In the genomic region with DNA sequence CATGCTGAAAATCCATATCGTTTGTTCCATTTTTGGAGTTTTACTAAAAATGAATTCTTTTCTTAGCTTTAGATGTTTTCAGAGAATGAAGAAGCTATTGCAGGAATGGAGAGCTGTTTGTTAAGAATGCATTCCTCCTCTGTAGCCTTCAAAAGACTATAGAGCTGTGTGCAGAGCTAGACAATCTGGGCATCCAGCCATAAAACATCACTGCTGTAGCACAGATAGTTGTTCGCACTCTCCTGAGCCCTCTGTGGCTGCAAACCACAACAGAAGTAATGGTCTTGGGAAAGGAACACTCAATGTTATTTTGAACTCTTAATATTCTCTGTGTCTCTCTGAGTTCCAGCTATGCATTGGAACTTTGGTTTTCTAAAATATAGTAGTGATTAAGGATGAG, we compare ENCODE assay signal across 8 cellular contexts. TPM values are rescaled to one million over a fixed set of nuclear protein-coding genes. Genes with fewer than 3 reads are reported as not detected.
DNase-seq lines count a peak whose midpoint lies in the region; ATAC-seq and TF ChIP-seq lines count a peak whose summit lies in the region.

No MANE protein-coding gene starts in this region.

- peak overlapping the region; percentile 87 for H3K4me3 Mint-ChIP-seq in CD4-positive, alpha-beta T cell
- peak overlapping the region; percentile 22 for H3K4me3 Mint-ChIP-seq in activated CD4-positive, alpha-beta T cell treated with anti-CD3 and anti-CD28 coated beads for 36 hours

- DNase-seq in CD4-positive, alpha-beta T cell: peak; percentile 30 to 68 (median 38)
- DNase-seq in MV-4-11 (lab: John Stamatoyannopoulos, UW) (peak; percentile 69), fibroblast of mammary gland (ENCODE audit: low read depth) (peak; percentile 91), retina (peak; percentile 38), DMS53 (lab: John Stamatoyannopoulos, UW) (no peak), DMS114 treated with DMSO at 0.1 percent for 48 hours (lab: John Stamatoyannopoulos, UW; ENCODE audit: unreplicated experiment) (no peak)
- DNase-seq in activated CD4-positive, alpha-beta T cell treated with anti-CD3 and anti-CD28 coated beads for 36 hours: peak; percentile 52

- intact Hi-C loops in CD4-positive, alpha-beta T cell (cut with DNase I, micrococcal nuclease): loop anchor here in 1 of 2 experiments (1.0 to 2.0 kb wide), 2 partner anchors 17 to 81 kb away; no protein-coding TSS in a partner anchor
- intact Hi-C loops in activated CD4-positive, alpha-beta T cell treated with anti-CD3 and anti-CD28 coated beads for 36 hours (cut with DNase I, micrococcal nuclease): loop anchor here in 1 of 2 experiments (2.0 to 5.0 kb wide), 2 partner anchors 49 to 121 kb away; no protein-coding TSS in a partner anchor

- no peak for TF ChIP-seq CTCF in CD4-positive, alpha-beta T cell (IDR thresholded peaks at IDR 0.05)
- TF ChIP-seq CTCF in fibroblast of mammary gland (conservative IDR thresholded peaks at IDR 0.05; ENCODE audit: control insufficient read depth, insufficient read depth, low read depth, low read length): no peak

- no peaks in the 10 kb centered on the region for H3K9me3 ChIP-seq in CD4-positive, alpha-beta T cell (ENCODE audit: control insufficient read depth, low read length)

- H3K4me3 ChIP-seq in fibroblast of mammary gland (ENCODE audit: control insufficient read depth, low read depth, low read length): no peak overlapping the region

- no peak overlapping the region for H3K27ac ChIP-seq in CD4-positive, alpha-beta T cell (ENCODE audit: low read depth, low read length)

- CTCF ChIA-PET in CD4-positive, alpha-beta T cell (lab: Charles Lee): interaction anchor here (0.6 to 2.9 kb wide), 6 partner anchors 14 to 174 kb away, joined by 3 to 8 read pairs (median 4); no protein-coding TSS in a partner anchor
- CTCF ChIA-PET in activated CD4-positive, alpha-beta T cell treated with anti-CD3 and anti-CD28 coated beads for 36 hours (lab: Charles Lee): interaction anchor here (1.2 to 3.6 kb wide), 5 partner anchors 9 to 56 kb away, joined by 5 to 13 read pairs (median 6); no protein-coding TSS in a partner anchor

- H3K27me3 ChIP-seq in CD4-positive, alpha-beta T cell (ENCODE audit: control insufficient read depth, insufficient read depth, low read length): no peaks in the 10 kb centered on the region

- peak overlapping the region; percentile 76 for H3K27ac Mint-ChIP-seq in CD4-positive, alpha-beta T cell
- no peak overlapping the region for H3K27ac Mint-ChIP-seq in activated CD4-positive, alpha-beta T cell treated with anti-CD3 and anti-CD28 coated beads for 36 hours

- peaks cover 20% of the 10 kb centered on the region for H3K36me3 Mint-ChIP-seq in CD4-positive, alpha-beta T cell (ENCODE audit: low read depth)
- peaks cover 3% of the 10 kb centered on the region for H3K36me3 Mint-ChIP-seq in activated CD4-positive, alpha-beta T cell treated with anti-CD3 and anti-CD28 coated beads for 36 hours (ENCODE audit: low read depth)

- no peaks in the 10 kb centered on the region for H3K9me3 Mint-ChIP-seq in CD4-positive, alpha-beta T cell
- H3K9me3 Mint-ChIP-seq in activated CD4-positive, alpha-beta T cell treated with anti-CD3 and anti-CD28 coated beads for 36 hours (ENCODE audit: low read depth): no peaks in the 10 kb centered on the region

- no peaks in the 10 kb centered on the region for H3K27me3 Mint-ChIP-seq in CD4-positive, alpha-beta T cell
- no peaks in the 10 kb centered on the region for H3K27me3 Mint-ChIP-seq in activated CD4-positive, alpha-beta T cell treated with anti-CD3 and anti-CD28 coated beads for 36 hours

- POLR2A ChIA-PET in CD4-positive, alpha-beta T cell (lab: Charles Lee): interaction anchor here (0.6 to 2.0 kb wide), 18 partner anchors 14 to 1226 kb away, joined by 3 to 12 read pairs (median 4); partner anchors contain the start of genes TMC6 and TMC8
- POLR2A ChIA-PET in activated CD4-positive, alpha-beta T cell treated with anti-CD3 and anti-CD28 coated beads for 36 hours (lab: Charles Lee): no interaction called here

- peaks cover 80% of the 10 kb centered on the region for H3K4me1 Mint-ChIP-seq in CD4-positive, alpha-beta T cell (ENCODE audit: low read depth)
- peaks cover 69% of the 10 kb centered on the region for H3K4me1 Mint-ChIP-seq in activated CD4-positive, alpha-beta T cell treated with anti-CD3 and anti-CD28 coated beads for 36 hours

- ATAC-seq in CD4-positive, alpha-beta T cell (ENCODE audit: poor library complexity): peak; percentile 62
- ATAC-seq in activated CD4-positive, alpha-beta T cell treated with anti-CD3 and anti-CD28 coated beads for 36 hours: no peak
- ATAC-seq in HG03520 (IDR thresholded peaks at IDR 0.05; ENCODE audit: unreplicated experiment): no peak

RNA-seq across cellular contexts. Expression of gene TNRC6C, which starts 4.9 kb away (rescaled TPM):
- total RNA-seq in CD4-positive, alpha-beta T cell: 10 to 100 TPM; 50.7 to 57.3 TPM
- 10 to 100 TPM; 19.6 to 20.3 TPM for total RNA-seq in activated CD4-positive, alpha-beta T cell treated with anti-CD3 and anti-CD28 coated beads for 36 hours

Comparison
In these comparisons a context has a peak if more than half of its experiments do, and no peak if none do; other contexts are left out.
1. DNase-seq: peak in CD4-positive, alpha-beta T cell (10 of 10), MV-4-11 (single experiment), activated CD4-positive, alpha-beta T cell treated with anti-CD3 and anti-CD28 coated beads for 36 hours (single experiment), fibroblast of mammary gland (single experiment) and retina (single experiment); none in DMS53 (single experiment) and DMS114 treated with DMSO at 0.1 percent for 48 hours (single experiment).